8 cellular contexts compared by ENCODE assay signal in the genomic region with DNA sequence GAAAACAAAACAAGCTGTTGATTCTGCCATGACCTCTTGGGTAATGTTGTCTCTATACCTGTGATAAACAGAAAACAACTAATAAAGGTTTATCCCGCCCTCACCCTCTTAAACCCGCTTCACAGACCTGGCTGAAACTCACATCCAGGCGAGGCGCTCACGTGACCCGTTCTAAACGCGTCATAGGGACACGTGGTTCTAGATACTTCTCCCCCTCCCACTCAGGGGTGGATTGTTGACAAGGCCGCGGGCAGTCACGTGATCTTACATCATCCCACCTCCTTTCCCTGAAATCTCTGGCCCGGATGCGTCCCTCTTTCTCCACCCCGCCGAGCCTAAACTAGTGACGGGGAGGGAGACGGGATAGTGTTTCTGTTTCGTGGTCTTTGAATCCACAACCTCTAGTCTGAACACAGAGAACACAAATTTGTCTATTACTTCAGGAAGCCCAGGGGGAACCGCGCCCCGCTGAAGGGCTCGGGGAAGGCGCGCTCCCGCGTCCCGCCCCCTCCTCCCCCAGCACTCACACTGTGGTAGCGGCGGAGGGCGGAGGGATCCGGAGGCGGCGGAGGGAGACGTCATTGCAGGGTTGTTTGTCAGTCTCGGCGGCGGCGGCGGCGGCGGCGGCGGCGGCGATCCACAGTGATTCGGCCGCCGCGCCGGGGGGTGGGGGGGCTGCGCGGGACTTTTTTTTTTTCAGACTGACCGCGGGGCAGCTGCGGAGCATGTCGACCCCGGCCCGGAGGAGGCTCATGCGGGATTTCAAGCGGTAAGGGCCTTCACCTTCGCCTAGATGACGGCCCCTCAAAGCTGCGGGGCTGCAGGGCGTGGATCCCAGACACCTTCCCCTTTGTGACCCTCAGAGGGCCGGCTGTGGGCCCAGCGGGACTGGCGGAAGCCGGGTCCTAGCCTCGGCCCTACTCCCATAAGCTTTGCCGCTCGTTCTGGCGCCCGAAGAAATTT. TPM values are rescaled to one million over a fixed set of nuclear protein-coding genes. Genes with fewer than 3 reads are reported as not detected.
DNase-seq lines count a peak whose midpoint lies in the region; ATAC-seq, FAIRE-seq and TF ChIP-seq lines count a peak whose summit lies in the region.

UBE2B (plus strand) TSS at position 699 of the 963 bp plus-strand sequence; CDS start at position 726, 27 bp downstream.

- ATAC-seq in naive thymus-derived CD8-positive, alpha-beta T cell, result peak; percentile 68 to 75

- DNase-seq in EL (peak; percentile 100), H54 (ENCODE audit: insufficient read length, low spot score) (peak; percentile 86), fibroblast of mammary gland (ENCODE audit: low read depth) (peak; percentile 100)
- DNase-seq in activated T-helper 9 cell treated with anti-CD3 and anti-CD28 coated beads, Interleukin-2, amount 50 U/mL, for 16 hours (ENCODE audit: low read depth), result peak; percentile 92
- peak; percentile 94 to 99 (median 97) for DNase-seq in naive thymus-derived CD8-positive, alpha-beta T cell
- peak; percentile 96 to 100 (median 98) for DNase-seq in stimulated activated naive CD4-positive, alpha-beta T cell (lab: John Stamatoyannopoulos, UW)

- TF ChIP-seq POLR2A in H54 (IDR thresholded peaks at IDR 0.05; ENCODE audit: low read depth, low read length) (peak; percentile 45; the same call in 1 of the 2 replicates), Raji (IDR thresholded peaks at IDR 0.05; ENCODE audit: insufficient read depth, low read depth, low read length) (peak; percentile 82)

- peak within 1 kb of the TSS; percentile 88 to 99 (median 98) for H3K4me3 Mint-ChIP-seq in naive thymus-derived CD8-positive, alpha-beta T cell

- no peaks in the 10 kb centered on the region for H3K27me3 ChIP-seq in Loucy (ENCODE audit: insufficient read depth, low read length, poor library complexity, severe bottlenecking)

- H3K9me2 ChIP-seq in Loucy (replicated peaks; ENCODE audit: low read depth, low read length), result no peaks in the 10 kb centered on the region

- H3K36me3 ChIP-seq in Loucy (ENCODE audit: insufficient read depth, low read length), result no peaks in the 10 kb centered on the region

- H3K9ac ChIP-seq in Loucy (ENCODE audit: low read depth, low read length, poor library complexity, severe bottlenecking), result peak within 1 kb of the TSS; percentile 90

- TF ChIP-seq CTCF in Loucy (conservative IDR thresholded peaks at IDR 0.05; ENCODE audit: low read length) (no peak), fibroblast of mammary gland (conservative IDR thresholded peaks at IDR 0.05; ENCODE audit: control insufficient read depth, insufficient read depth, low read depth, low read length) (no peak)

- H3K36me3 Mint-ChIP-seq in naive thymus-derived CD8-positive, alpha-beta T cell, result peaks cover 4 to 26% (median 5%) of the 10 kb centered on the region in 3 donors

- peaks cover 0 to 4% (median 0%) of the 10 kb centered on the region in 9 donors for H3K9me3 Mint-ChIP-seq in naive thymus-derived CD8-positive, alpha-beta T cell

- FAIRE-seq in H54 (lab: Jason Lieb, UNC), result peak; percentile 88

- H3F3A ChIP-seq in Loucy (ENCODE audit: low read depth), result no peaks in the 10 kb centered on the region

- peaks cover 22 to 70% (median 61%) of the 10 kb centered on the region in 4 donors for H3K4me1 Mint-ChIP-seq in naive thymus-derived CD8-positive, alpha-beta T cell

- no peaks in the 10 kb centered on the region for H3K9me3 ChIP-seq in Loucy (ENCODE audit: insufficient read depth, low read depth, low read length)

- peaks cover 50% of the 10 kb centered on the region for H3K79me2 ChIP-seq in Loucy (ENCODE audit: insufficient read depth, low read length)

- H3K4me3 ChIP-seq in Loucy (ENCODE audit: low read length, poor library complexity, severe bottlenecking), result peak within 1 kb of the TSS; percentile 96
- peak within 1 kb of the TSS; percentile 98 for H3K4me3 ChIP-seq in fibroblast of mammary gland (ENCODE audit: control insufficient read depth, low read depth, low read length)

- peaks cover 12% of the 10 kb centered on the region for H3K4me1 ChIP-seq in Loucy (ENCODE audit: insufficient read depth, low read length, poor library complexity, severe bottlenecking)

- peak within 1 kb of the TSS; percentile 86 for H3K4me2 ChIP-seq in Loucy (ENCODE audit: low read depth, low read length, poor library complexity, severe bottlenecking)

- H4K20me1 ChIP-seq in Loucy (ENCODE audit: insufficient read depth, low read length, poor library complexity, severe bottlenecking), result peaks cover 31% of the 10 kb centered on the region

- peak within 1 kb of the TSS; percentile 91 to 100 (median 100) for H3K27ac Mint-ChIP-seq in naive thymus-derived CD8-positive, alpha-beta T cell

- peaks cover 0 to 3% (median 0%) of the 10 kb centered on the region in 5 donors for H3K27me3 Mint-ChIP-seq in naive thymus-derived CD8-positive, alpha-beta T cell

- POLR2A ChIA-PET in naive thymus-derived CD8-positive, alpha-beta T cell (lab: Charles Lee), result interaction anchor here (0.5 to 7.8 kb wide), 22 partner anchors 8 to 1635 kb away, joined by 3 to 121 read pairs (median 5); partner anchors contain the start of genes C5orf24, CDKN2AIPNL, HSPA4 and JADE2

- H2AFZ ChIP-seq in Loucy (ENCODE audit: low read length), result peak within 1 kb of the TSS; percentile 86

RNA-seq across cellular contexts. Expression of gene UBE2B, which starts in this region (rescaled TPM):
- 100 to 1,000 TPM; 147 to 161 TPM for total RNA-seq in naive thymus-derived CD8-positive, alpha-beta T cell
- 10 to 100 TPM; 55.2 to 80.3 (median 77.6) TPM for polyA plus RNA-seq in naive thymus-derived CD8-positive, alpha-beta T cell

Comparison
In these comparisons a context has a peak if more than half of its experiments do, and no peak if none do; other contexts are left out.
1. Peak in every context shown above with its lines: DNase-seq, ATAC-seq and H3K4me3 ChIP-seq.